Comparison of ENCODE assay signal across 10 cellular contexts in genomic region chr4:79918292-79918691, GRCh38.
"Had no signal": no experiment of that assay in that cellular context is flagged by ENCODE, and none has a peak within 500 bp of the region (broad histone marks: within the 10 kb centered on the region; RNA-seq: fewer than 3 reads in every experiment).

No MANE protein-coding gene starts in this region.

- H3K9ac ChIP-seq: GM23248 had no signal

- H3K9me3 ChIP-seq: HAP-1 had no signal

- FAIRE-seq: H1, H54 had no signal

- H2AFZ ChIP-seq: GM23248, GM23338 had no signal

- H3K4me2 ChIP-seq: GM23338 had no signal

- DNase-seq: GM23248, GOT3, H7, H9, HCEC 1CT had no signal

- H3K27ac Mint-ChIP-seq: GM23338, H9 had no signal

- H3K4me1 ChIP-seq: HAP-1 had no signal

- H3K4me3 Mint-ChIP-seq: GM23338, H9 had no signal

- H3K9me3 Mint-ChIP-seq: GM23338 had no signal

- H3K27ac ChIP-seq: GM23248 had no signal

- ATAC-seq: GM23338, HCT116 had no signal

- H3K4me3 ChIP-seq: GM23248, GM23338, HAP-1 had no signal

- H3K36me3 ChIP-seq: HAP-1 had no signal
